ENCODE assay signal across 8 cellular contexts in genomic region chr7:90153943-90154761, GRCh38. TPM values are rescaled to one million over a fixed set of nuclear protein-coding genes. Genes with fewer than 3 reads are reported as not detected.
DNase-seq lines count a peak whose midpoint lies in the region; ATAC-seq and TF ChIP-seq lines count a peak whose summit lies in the region.
"Not testable (repeated sequence)": the region's sequence is repeated elsewhere in the genome, so short reads cannot be mapped to it uniquely, and the experiment has no call there.

STEAP1 (plus strand) TSS chr7:90154469; CDS start chr7:90159789, 5,320 bp downstream.

- not testable (repeated sequence) for H3K9me3 ChIP-seq in RWPE2 (ENCODE audit: severe bottlenecking)

- H3K9me2 ChIP-seq in GM23338 (ENCODE audit: insufficient read depth), result not testable (repeated sequence)

- peak within 1 kb of the TSS; percentile 52; the same call in 1 of the 2 replicates for H2AFZ ChIP-seq in GM23338
- H2AFZ ChIP-seq in KMS-11 (ENCODE audit: low read depth), result peak within 1 kb of the TSS; percentile 100

- intact Hi-C loops in natural killer cell (cut with micrococcal nuclease), result not testable (repeated sequence)

- H3K27me3 Mint-ChIP-seq in GM23338 (ENCODE audit: insufficient read depth, low read depth, poor library complexity), result not testable (repeated sequence)
- H3K27me3 Mint-ChIP-seq in natural killer cell (ENCODE audit: low read depth in 2 of 2), result peaks cover 14 to 28% of the 10 kb centered on the region in 2 donors

- H4K20me1 ChIP-seq in GM23338 (replicated peaks; ENCODE audit: insufficient read depth); KMS-11 (ENCODE audit: insufficient read depth): not testable (repeated sequence)

- H3K9me3 Mint-ChIP-seq in GM23338; natural killer cell; stimulated activated effector memory CD8-positive, alpha-beta T cell treated with anti-CD3 and anti-CD28 coated beads, Interleukin-12 subunit alpha, Interleukin-12 subunit beta, amount 100 ng/mL, for 72 hours: not testable (repeated sequence)

- peak within 1 kb of the TSS; percentile 50 for H3K9ac ChIP-seq in KMS-11

- DNase-seq in EL (peak; percentile 88), GM23338 (ENCODE audit: low spot score) (peak; percentile 93), RWPE2 (ENCODE audit: low spot score) (peak; percentile 77), fibroblast of the aortic adventitia (ENCODE audit: low read depth) (peak; percentile 94), natural killer cell (peak; percentile 81)
- peak; percentile 78 for DNase-seq in activated effector memory CD4-positive, alpha-beta T cell treated with Interleukin-2 at 50 U/mL for 16 hours
- peak; percentile 93 for DNase-seq in stimulated activated effector memory CD8-positive, alpha-beta T cell treated with anti-CD3 and anti-CD28 coated beads, Interleukin-12 subunit alpha, Interleukin-12 subunit beta, amount 100 ng/mL, for 72 hours (ENCODE audit: low spot score in 2 of 2)

- H3K27ac Mint-ChIP-seq in GM23338; stimulated activated effector memory CD8-positive, alpha-beta T cell treated with anti-CD3 and anti-CD28 coated beads, Interleukin-12 subunit alpha, Interleukin-12 subunit beta, amount 100 ng/mL, for 72 hours: not testable (repeated sequence)
- peak within 1 kb of the TSS in 1 of 2 donors; percentile 33 for H3K27ac Mint-ChIP-seq in natural killer cell

- peak within 1 kb of the TSS; percentile 69 for H3K4me3 ChIP-seq in GM23338
- H3K4me3 ChIP-seq in KMS-11 (IDR thresholded peaks at IDR 0.05; ENCODE audit: insufficient read depth, low read depth, low read length), result not testable (repeated sequence)
- peak within 1 kb of the TSS; percentile 40 for H3K4me3 ChIP-seq in RWPE2 (ENCODE audit: severe bottlenecking)
- H3K4me3 ChIP-seq in fibroblast of the aortic adventitia (ENCODE audit: low read depth, low read length), result peak within 1 kb of the TSS; percentile 70

- H3K4me1 Mint-ChIP-seq in GM23338, result peaks cover 31% of the 10 kb centered on the region
- H3K4me1 Mint-ChIP-seq in natural killer cell; stimulated activated effector memory CD8-positive, alpha-beta T cell treated with anti-CD3 and anti-CD28 coated beads, Interleukin-12 subunit alpha, Interleukin-12 subunit beta, amount 100 ng/mL, for 72 hours: not testable (repeated sequence)

- H3K79me2 ChIP-seq in GM23338 (replicated peaks; ENCODE audit: insufficient read depth); KMS-11 (ENCODE audit: insufficient read depth, low read depth): not testable (repeated sequence)

- peak; percentile 63 to 90 for TF ChIP-seq CTCF in GM23338 (conservative IDR thresholded peaks at IDR 0.05; ENCODE audit: low read depth in 2 of 2)
- TF ChIP-seq CTCF in KMS-11 (conservative IDR thresholded peaks at IDR 0.05; ENCODE audit: low read depth, low read length), result peak; percentile 66
- TF ChIP-seq CTCF in RWPE2 (IDR thresholded peaks at IDR 0.05; ENCODE audit: poor library complexity, severe bottlenecking), result peak; percentile 88
- TF ChIP-seq CTCF in fibroblast of the aortic adventitia (IDR thresholded peaks at IDR 0.05; ENCODE audit: insufficient read depth, low read length), result peak; percentile 79
- TF ChIP-seq CTCF in natural killer cell (IDR thresholded peaks at IDR 0.05), result peak; percentile 73

- H3K4me3 Mint-ChIP-seq in GM23338, result peak within 1 kb of the TSS; percentile 66
- peak within 1 kb of the TSS; percentile 50 for H3K4me3 Mint-ChIP-seq in natural killer cell
- peak within 1 kb of the TSS; percentile 56 for H3K4me3 Mint-ChIP-seq in stimulated activated effector memory CD8-positive, alpha-beta T cell treated with anti-CD3 and anti-CD28 coated beads, Interleukin-12 subunit alpha, Interleukin-12 subunit beta, amount 100 ng/mL, for 72 hours

- not testable (repeated sequence) for H3F3A ChIP-seq in GM23338 (replicated peaks; ENCODE audit: low read depth)

- H3K4me2 ChIP-seq in GM23338 (peak within 1 kb of the TSS; percentile 74), KMS-11 (peak within 1 kb of the TSS; percentile 91)

- H3K4me1 ChIP-seq in GM23338 (ENCODE audit: insufficient read depth), result peaks cover 10% of the 10 kb centered on the region
- H3K4me1 ChIP-seq in KMS-11 (ENCODE audit: low read depth, poor library complexity, severe bottlenecking), result peaks cover 31% of the 10 kb centered on the region
- not testable (repeated sequence) for H3K4me1 ChIP-seq in RWPE2 (ENCODE audit: insufficient read depth, poor library complexity, severe bottlenecking)

- H3K27me3 ChIP-seq in GM23338 (ENCODE audit: insufficient read depth); KMS-11 (ENCODE audit: insufficient read depth, low read depth); RWPE2 (ENCODE audit: insufficient read depth, poor library complexity, severe bottlenecking): not testable (repeated sequence)

- H3K36me3 Mint-ChIP-seq in GM23338 (ENCODE audit: low read depth); natural killer cell; stimulated activated effector memory CD8-positive, alpha-beta T cell treated with anti-CD3 and anti-CD28 coated beads, Interleukin-12 subunit alpha, Interleukin-12 subunit beta, amount 100 ng/mL, for 72 hours: not testable (repeated sequence)

- ATAC-seq in GM23338 (peak; percentile 94), RWPE2 (ENCODE audit: low read depth) (peak; percentile 86), natural killer cell (peak; percentile 94 to 99 (median 98))
- ATAC-seq in stimulated activated effector memory CD8-positive, alpha-beta T cell treated with anti-CD3 and anti-CD28 coated beads, Interleukin-12 subunit alpha, Interleukin-12 subunit beta, amount 100 ng/mL, for 72 hours, result peak; percentile 97

- not testable (repeated sequence) for H3K27ac ChIP-seq in GM23338 (ENCODE audit: low read depth); KMS-11; RWPE2 (ENCODE audit: poor library complexity, severe bottlenecking)

- H3K36me3 ChIP-seq in GM23338 (ENCODE audit: insufficient read depth); KMS-11 (ENCODE audit: insufficient read depth); RWPE2 (ENCODE audit: low read depth): not testable (repeated sequence)

TF ChIP-seq in GM23338, 12 proteins besides CTCF, POLR2A, EP300 and RAD21:
- peak; percentile 49; the same call in 1 of the 2 replicates for TF ChIP-seq POLR2AphosphoS5 (IDR thresholded peaks at IDR 0.05; ENCODE audit: low read depth)
- peak; percentile 43 for TF ChIP-seq REST (IDR thresholded peaks at IDR 0.05; ENCODE audit: unreplicated experiment)

RNA-seq across cellular contexts. Expression of gene STEAP1, which starts in this region (rescaled TPM):
- total RNA-seq in GM23338 (2014; rRNA removed; shearing (Covaris generic)), result 14.7 and 17.1 TPM in 2 replicates
- 14.9 and 15.0 TPM in 2 replicates for polyA plus RNA-seq in GM23338 (2016; fragmentation: Nextera tagmentation; extraction: Ambion mirVana)
- total RNA-seq in fibroblast of the aortic adventitia (ENCODE audit: low replicate concordance), result 23.5 and 83.4 TPM in 2 replicates
- not detected for total RNA-seq in natural killer cell

Comparison
In these comparisons a context has a peak if more than half of its experiments do, and no peak if none do; other contexts are left out.
1. RNA of gene STEAP1 (total RNA-seq): 23.5 to 83.4 TPM in fibroblast of the aortic adventitia and 14.7 to 17.1 TPM in GM23338; not detected in natural killer cell; every median in the first group is over 10 times any median in the second.
2. Peak in DNase-seq and ATAC-seq in natural killer cell; RNA of the gene not detected or under 1 TPM.
3. Peak in every context shown above with its lines, with median percentiles within 50 percentile points of each other: DNase-seq, ATAC-seq, H3K4me3 Mint-ChIP-seq and CTCF ChIP-seq.